ENCODE assay signal across 17 cellular contexts in genomic region chr3:64741344-64741743, GRCh38. TPM values are rescaled to one million over a fixed set of nuclear protein-coding genes. Genes with fewer than 3 reads are reported as not detected.
DNase-seq lines count a peak whose midpoint lies in the region; TF ChIP-seq lines count a peak whose summit lies in the region.
"Had no signal": no experiment of that assay in that cellular context is flagged by ENCODE, and none has a peak within 500 bp of the region (broad histone marks: within the 10 kb centered on the region; RNA-seq: fewer than 3 reads in every experiment).

No MANE protein-coding gene starts in this region.

- in situ Hi-C loops in GM23248 (cut with MboI): no loop called here

- H2AFZ ChIP-seq in GM23248 (no peak overlapping the region), hepatocyte (no peak overlapping the region)

- H3K27me3 ChIP-seq in GM23248 (replicated peaks; ENCODE audit: insufficient read depth): no peaks in the 10 kb centered on the region
- no peaks in the 10 kb centered on the region for H3K27me3 ChIP-seq in hepatocyte
- H3K27me3 ChIP-seq in stomach: no peaks in the 10 kb centered on the region

- peak; percentile 26 for DNase-seq in GM23248
- DNase-seq in cardiac fibroblast (ENCODE audit: low read depth in 2 of 2): peak; percentile 63 to 85
- peak; percentile 11 for DNase-seq in hepatocyte (ENCODE audit: low spot score)
- no peak for DNase-seq in stomach
- no peak for DNase-seq in DMS114 treated with DMSO at 0.1 percent for 48 hours (lab: John Stamatoyannopoulos, UW; ENCODE audit: unreplicated experiment)
- DNase-seq in GM20000 (ENCODE audit: low spot score): no peak
- no peak for DNase-seq in NOMO-1 treated with dmso at 0.1 percent for 144 hours (lab: John Stamatoyannopoulos, UW; ENCODE audit: unreplicated experiment)
- no peak for DNase-seq in activated CD4-positive, CD25-positive, alpha-beta regulatory T cell treated with anti-CD3 and anti-CD28 coated beads, Interleukin-2, amount 50 U/mL, for 72 hours
- DNase-seq: activated CD4-positive, alpha-beta T cell treated with anti-CD3 and anti-CD28 coated beads for 36 hours; activated gamma-delta T cell; AML-193; Caco-2; HCEC 1CT; MM.1S; naive thymus-derived CD4-positive, alpha-beta T cell; NCI-H1694 treated with DMSO at 0.1 percent for 48 hours; NCI-H2227 treated with DMSO at 0.1 percent for 48 hours had no signal

- H3K9me3 ChIP-seq in GM23248 (ENCODE audit: low read depth) (no peaks in the 10 kb centered on the region), hepatocyte (ENCODE audit: low read depth) (no peaks in the 10 kb centered on the region), stomach (no peaks in the 10 kb centered on the region)
- H3K9me3 ChIP-seq: Caco-2 had no signal

- H3K9me2 ChIP-seq in GM23248 (ENCODE audit: insufficient read depth): no peaks in the 10 kb centered on the region
- H3K9me2 ChIP-seq in hepatocyte (replicated peaks; ENCODE audit: insufficient read depth): no peaks in the 10 kb centered on the region

- H3F3A ChIP-seq in GM23248 (ENCODE audit: insufficient read depth): no peaks in the 10 kb centered on the region

- H3K4me2 ChIP-seq in GM23248 (ENCODE audit: unreplicated experiment): no peak overlapping the region
- no peak overlapping the region for H3K4me2 ChIP-seq in hepatocyte

- H4K20me1 ChIP-seq in GM23248 (ENCODE audit: insufficient read depth) (no peaks in the 10 kb centered on the region), hepatocyte (ENCODE audit: insufficient read depth, poor library complexity, severe bottlenecking) (no peaks in the 10 kb centered on the region)

- H3K4me1 ChIP-seq in GM23248 (ENCODE audit: insufficient read depth) (no peaks in the 10 kb centered on the region), hepatocyte (ENCODE audit: insufficient read depth) (no peaks in the 10 kb centered on the region), stomach (peaks cover 0 to 33% (median 13%) of the 10 kb centered on the region in 4 donors)
- H3K4me1 ChIP-seq: Caco-2 had no signal

- TF ChIP-seq CTCF in cardiac fibroblast (IDR thresholded peaks at IDR 0.05; ENCODE audit: low read depth, low read length) (no peak), hepatocyte (IDR thresholded peaks at IDR 0.05; ENCODE audit: poor library complexity) (no peak), stomach (IDR thresholded peaks at IDR 0.05) (no peak), GM20000 (IDR thresholded peaks at IDR 0.05; ENCODE audit: extremely low read depth, missing control alignments) (no peak)

- WGBS in GM23248 (ENCODE audit: low coverage in 1 of 2, low lambda C conversion rate in 2 of 2, missing lambda C conversion rate in 2 of 2), 2 experiments: 20 to 27% methylated on average over 1 of the region's 1 CpG
- WGBS in hepatocyte (ENCODE audit: low lambda C conversion rate, missing lambda C conversion rate): 50% methylated on average over 1 of the region's 1 CpG
- WGBS in stomach, 5 donors: 63 to 88% (median 71%) methylated on average over 1 of the region's 1 CpG

- no peak for TF ChIP-seq EP300 in stomach (IDR thresholded peaks at IDR 0.05)

- intact Hi-C loops in stomach (cut with DNase I; ENCODE audit: low total_unique reads): no loop called here

- no peak overlapping the region for H3K9ac ChIP-seq in GM23248

- H3K4me3 ChIP-seq in GM23248 (no peak overlapping the region), cardiac fibroblast (replicated peaks in 1 of 2; ENCODE audit: low read depth in 2 of 2, low read length in 2 of 2) (no peak overlapping the region), hepatocyte (no peak overlapping the region), stomach (no peak overlapping the region)

- H3K27ac ChIP-seq in GM23248: no peak overlapping the region
- no peak overlapping the region for H3K27ac ChIP-seq in hepatocyte
- H3K27ac ChIP-seq in stomach: peak overlapping the region in 3 of 5 donors; percentile 40 to 50 (median 46)

- TF ChIP-seq POLR2A in stomach (IDR thresholded peaks at IDR 0.05): no peak

- no peaks in the 10 kb centered on the region for H3K79me2 ChIP-seq in GM23248 (ENCODE audit: insufficient read depth)
- no peaks in the 10 kb centered on the region for H3K79me2 ChIP-seq in hepatocyte

- H3K36me3 ChIP-seq in GM23248 (ENCODE audit: low read depth) (no peaks in the 10 kb centered on the region), hepatocyte (replicated peaks; ENCODE audit: insufficient read depth, low read depth) (no peaks in the 10 kb centered on the region), stomach (no peaks in the 10 kb centered on the region)

RNA-seq across cellular contexts. Expression of gene ADAMTS9, which starts 53.5 kb away (rescaled TPM):
- total RNA-seq in GM23248 (2014; rRNA removed; shearing (Covaris generic)): 1.3 and 1.5 TPM in 2 replicates
- polyA plus RNA-seq in GM23248 (2016; fragmentation: Nextera tagmentation; extraction: Ambion mirVana): 0.68 and 0.75 TPM in 2 replicates
- 116 and 145 TPM in 2 replicates for total RNA-seq in hepatocyte
- 56.9 and 64.3 TPM in 2 replicates for polyA plus RNA-seq in hepatocyte
- 100 to 1,000 TPM in 1 of 5 donors, 10 to 100 TPM in 4; 25.4 to 107 (median 38.7) TPM for total RNA-seq in stomach
- 1 to 10 TPM; 5.5 to 6.7 (median 5.8) TPM for polyA plus RNA-seq in stomach
- total RNA-seq: activated CD4-positive, alpha-beta T cell treated with anti-CD3 and anti-CD28 coated beads for 36 hours; naive thymus-derived CD4-positive, alpha-beta T cell had no signal
- polyA plus RNA-seq: naive thymus-derived CD4-positive, alpha-beta T cell had no signal

Comparison
In these comparisons a context has a peak if more than half of its experiments do, and no peak if none do; other contexts are left out.
1. DNase-seq: peak in GM23248 (single experiment), cardiac fibroblast (2 of 2) and hepatocyte (single experiment); none in stomach (single experiment), DMS114 treated with DMSO at 0.1 percent for 48 hours (single experiment), GM20000 (single experiment), NOMO-1 treated with dmso at 0.1 percent for 144 hours (single experiment) and activated CD4-positive, CD25-positive, alpha-beta regulatory T cell treated with anti-CD3 and anti-CD28 coated beads, Interleukin-2, amount 50 U/mL, for 72 hours (single experiment).
2. H3K27ac ChIP-seq: peak in stomach (3 of 5); none in GM23248 (single experiment) and hepatocyte (single experiment).
3. RNA of gene ADAMTS9, which starts 53.5 kb away (total RNA-seq): 116 to 145 TPM in hepatocyte and 25.4 to 107 TPM in stomach; 1.3 to 1.5 TPM in GM23248; every median in the first group is over 10 times any median in the second.